In genomic region chr3:127887321-127887720, GRCh38 we compare ENCODE assay signal across 17 cellular contexts. TPM values are rescaled to one million over a fixed set of nuclear protein-coding genes. Genes with fewer than 3 reads are reported as not detected.
A peak's percentile ranks its signal among the peaks of the same experiment; 100 is the strongest.
DNase-seq lines count a peak whose midpoint lies in the region; ATAC-seq and TF ChIP-seq lines count a peak whose summit lies in the region.
"Had no signal": no experiment of that assay in that cellular context is flagged by ENCODE, and none has a peak within 500 bp of the region (broad histone marks: within the 10 kb centered on the region; RNA-seq: fewer than 3 reads in every experiment).

No MANE protein-coding gene starts in this region.

- H3K27ac Mint-ChIP-seq in T-helper 17 cell = no peak overlapping the region
- H3K27ac Mint-ChIP-seq: activated CD8-positive, alpha-beta memory T cell treated with anti-CD3 and anti-CD28 coated beads, Interleukin-2, amount 10 ng/mL, durations not matched to agents 7 days and 5 days; naive thymus-derived CD8-positive, alpha-beta T cell had no signal

- peaks cover 13% of the 10 kb centered on the region for H3F3A ChIP-seq in GM23248 (ENCODE audit: insufficient read depth)

- WGBS in GM23248 (ENCODE audit: low coverage in 1 of 2, low lambda C conversion rate in 2 of 2, missing lambda C conversion rate in 2 of 2), 2 experiments = 71 to 79% methylated on average over 4 of the region's 4 CpGs
- 74% methylated on average over 4 of the region's 4 CpGs for WGBS in suprapubic skin

- H3K79me2 ChIP-seq in GM23248 (ENCODE audit: insufficient read depth) = no peaks in the 10 kb centered on the region

- no peak overlapping the region for H3K4me3 Mint-ChIP-seq in T-helper 17 cell
- H3K4me3 Mint-ChIP-seq: activated CD8-positive, alpha-beta memory T cell treated with anti-CD3 and anti-CD28 coated beads, Interleukin-2, amount 10 ng/mL, durations not matched to agents 7 days and 5 days; naive thymus-derived CD8-positive, alpha-beta T cell had no signal

- peaks cover 29% of the 10 kb centered on the region for H3K27me3 Mint-ChIP-seq in T-helper 17 cell

- H3K27me3 ChIP-seq in GM23248 (replicated peaks; ENCODE audit: insufficient read depth) (no peaks in the 10 kb centered on the region), suprapubic skin (no peaks in the 10 kb centered on the region)
- H3K27me3 ChIP-seq: transverse colon had no signal

- H3K27ac ChIP-seq in GM23248 (no peak overlapping the region), suprapubic skin (no peak overlapping the region)
- H3K27ac ChIP-seq: transverse colon had no signal

- no peaks in the 10 kb centered on the region for H3K9me3 ChIP-seq in GM23248 (ENCODE audit: low read depth)
- H3K9me3 ChIP-seq in suprapubic skin = peaks cover 12% of the 10 kb centered on the region
- H3K9me3 ChIP-seq in T-helper 17 cell (ENCODE audit: control insufficient read depth, low read length, poor library complexity, severe bottlenecking) = peaks cover 2% of the 10 kb centered on the region

- H3K4me2 ChIP-seq in GM23248 (ENCODE audit: unreplicated experiment) = no peak overlapping the region

- peaks cover 4% of the 10 kb centered on the region for H3K36me3 Mint-ChIP-seq in T-helper 17 cell (ENCODE audit: low read depth)

- H3K4me3 ChIP-seq in GM23248 (no peak overlapping the region), suprapubic skin (no peak overlapping the region)
- H3K4me3 ChIP-seq: HAP-1, K562, lung, transverse colon had no signal

- no peak overlapping the region for H2AFZ ChIP-seq in GM23248

- H3K36me3 ChIP-seq in GM23248 (ENCODE audit: low read depth) (no peaks in the 10 kb centered on the region), suprapubic skin (no peaks in the 10 kb centered on the region)
- H3K36me3 ChIP-seq: HAP-1, transverse colon had no signal

- H3K4me1 ChIP-seq in GM23248 (ENCODE audit: insufficient read depth) (peaks cover 6% of the 10 kb centered on the region), suprapubic skin (peaks cover 28% of the 10 kb centered on the region)
- H3K4me1 ChIP-seq: transverse colon had no signal

- H3K9me2 ChIP-seq in GM23248 (ENCODE audit: insufficient read depth) = no peaks in the 10 kb centered on the region

- no peak for TF ChIP-seq EP300 in suprapubic skin (IDR thresholded peaks at IDR 0.05)

- DNase-seq in CMK (ENCODE audit: low read depth) (peak; percentile 66), GM23248 (peak; percentile 43), SW480 (ENCODE audit: low spot score) (peak; percentile 46), iris pigment epithelial cell (ENCODE audit: low read depth) (peak; percentile 39), C1 segment of cervical spinal cord (lab: John Stamatoyannopoulos, UW) (no peak), suprapubic skin (ENCODE audit: low spot score in 2 of 2) (no peak), T-helper 17 cell (no peak)
- DNase-seq: activated CD8-positive, alpha-beta memory T cell treated with anti-CD3 and anti-CD28 coated beads, Interleukin-2, amount 10 ng/mL, durations not matched to agents 7 days and 5 days; DND-41; naive thymus-derived CD8-positive, alpha-beta T cell; stimulated activated CD4-positive, alpha-beta T cell treated with anti-CD3 and anti-CD28 coated beads, Interleukin-1b, Interleukin-23, amount 100 ng/mL, for 48 hours; transverse colon had no signal

- in situ Hi-C loops in GM23248 (cut with MboI) = no loop called here

- no peaks in the 10 kb centered on the region for H4K20me1 ChIP-seq in GM23248 (ENCODE audit: insufficient read depth)

- no peak overlapping the region for H3K9ac ChIP-seq in GM23248

- no peak for TF ChIP-seq CTCF in suprapubic skin (IDR thresholded peaks at IDR 0.05)

- no peaks in the 10 kb centered on the region for H3K4me1 Mint-ChIP-seq in T-helper 17 cell

- ATAC-seq in HG03139 (IDR thresholded peaks at IDR 0.05; ENCODE audit: unreplicated experiment) (no peak), T-helper 17 cell (no peak)
- ATAC-seq: activated CD8-positive, alpha-beta memory T cell treated with anti-CD3 and anti-CD28 coated beads, Interleukin-2, amount 10 ng/mL, durations not matched to agents 7 days and 5 days; K562; naive thymus-derived CD8-positive, alpha-beta T cell had no signal

- no peak for TF ChIP-seq POLR2A in suprapubic skin (IDR thresholded peaks at IDR 0.05)

RNA-seq across cellular contexts. Expression of gene KBTBD12, which starts 27.7 kb away (rescaled TPM):
- total RNA-seq in GM23248 (2014; rRNA removed; shearing (Covaris generic)) = not detected in 2 replicates
- polyA plus RNA-seq in GM23248 (2016; fragmentation: Nextera tagmentation; extraction: Ambion mirVana) = not detected in 2 replicates
- total RNA-seq in suprapubic skin (under 1 TPM in 1 of 4 donors, not detected in 3; 0.72 TPM), T-helper 17 cell (under 1 TPM in 1 of 2 donors, not detected in 1; 0.50 TPM)
- total RNA-seq: activated CD8-positive, alpha-beta memory T cell treated with anti-CD3 and anti-CD28 coated beads, Interleukin-2, amount 10 ng/mL, durations not matched to agents 7 days and 5 days; fibroblast of villous mesenchyme; K562; naive thymus-derived CD8-positive, alpha-beta T cell had no signal
- polyA plus RNA-seq: K562; naive thymus-derived CD8-positive, alpha-beta T cell had no signal

Comparison
In these comparisons a context has a peak if more than half of its experiments do, and no peak if none do; other contexts are left out.
1. DNase-seq: peak in CMK (single experiment), GM23248 (single experiment), SW480 (single experiment) and iris pigment epithelial cell (single experiment); none in C1 segment of cervical spinal cord (0 of 14), suprapubic skin (0 of 2) and T-helper 17 cell (0 of 3).